In genomic region chr1:3900969-3901529, GRCh38 we compare ENCODE assay signal across 1 cellular context.
TF ChIP-seq lines count a peak whose summit lies in the region.

No MANE protein-coding gene starts in this region.

TF ChIP-seq in SK-N-SH, 30 proteins besides CTCF, POLR2A, EP300 and RAD21 (continued from another document):
- TF ChIP-seq TCF12 (IDR thresholded peaks at IDR 0.05), result no peak
